1 cellular context compared by ENCODE assay signal in genomic region chr2:63434024-63434423, GRCh38.
TF ChIP-seq lines count a peak whose summit lies in the region.

No MANE protein-coding gene starts in this region.

TF ChIP-seq in K562, 482 proteins besides CTCF, POLR2A, EP300 and RAD21:
- TF ChIP-seq, protein P1, sequence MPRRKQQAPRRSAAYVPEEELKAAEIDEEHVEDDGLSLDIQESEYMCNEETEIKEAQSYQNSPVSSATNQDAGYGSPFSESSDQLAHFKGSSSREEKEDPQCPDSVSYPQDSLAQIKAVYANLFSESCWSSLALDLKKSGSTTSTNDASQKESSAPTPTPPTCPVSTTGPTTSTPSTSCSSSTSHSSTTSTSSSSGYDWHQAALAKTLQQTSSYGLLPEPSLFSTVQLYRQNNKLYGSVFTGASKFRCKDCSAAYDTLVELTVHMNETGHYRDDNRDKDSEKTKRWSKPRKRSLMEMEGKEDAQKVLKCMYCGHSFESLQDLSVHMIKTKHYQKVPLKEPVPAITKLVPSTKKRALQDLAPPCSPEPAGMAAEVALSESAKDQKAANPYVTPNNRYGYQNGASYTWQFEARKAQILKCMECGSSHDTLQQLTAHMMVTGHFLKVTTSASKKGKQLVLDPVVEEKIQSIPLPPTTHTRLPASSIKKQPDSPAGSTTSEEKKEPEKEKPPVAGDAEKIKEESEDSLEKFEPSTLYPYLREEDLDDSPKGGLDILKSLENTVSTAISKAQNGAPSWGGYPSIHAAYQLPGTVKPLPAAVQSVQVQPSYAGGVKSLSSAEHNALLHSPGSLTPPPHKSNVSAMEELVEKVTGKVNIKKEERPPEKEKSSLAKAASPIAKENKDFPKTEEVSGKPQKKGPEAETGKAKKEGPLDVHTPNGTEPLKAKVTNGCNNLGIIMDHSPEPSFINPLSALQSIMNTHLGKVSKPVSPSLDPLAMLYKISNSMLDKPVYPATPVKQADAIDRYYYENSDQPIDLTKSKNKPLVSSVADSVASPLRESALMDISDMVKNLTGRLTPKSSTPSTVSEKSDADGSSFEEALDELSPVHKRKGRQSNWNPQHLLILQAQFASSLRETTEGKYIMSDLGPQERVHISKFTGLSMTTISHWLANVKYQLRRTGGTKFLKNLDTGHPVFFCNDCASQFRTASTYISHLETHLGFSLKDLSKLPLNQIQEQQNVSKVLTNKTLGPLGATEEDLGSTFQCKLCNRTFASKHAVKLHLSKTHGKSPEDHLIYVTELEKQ (CRISPR knock-in tag; IDR thresholded peaks at IDR 0.05) = no peak
- TF ChIP-seq RFX1 (IDR thresholded peaks at IDR 0.05) (no peak), GABPA (tag; conservative IDR thresholded peaks at IDR 0.05; ENCODE audit: low read depth) (no peak), HLTF (IDR thresholded peaks at IDR 0.05) (no peak), STAT6 (CRISPR knock-in tag; IDR thresholded peaks at IDR 0.05) (no peak), MAFG (tag; conservative IDR thresholded peaks at IDR 0.05) (peak; percentile 37; the same call in 1 of the 2 replicates), CREB5 (CRISPR knock-in tag; IDR thresholded peaks at IDR 0.05) (no peak), ZNF551 (CRISPR knock-in tag; IDR thresholded peaks at IDR 0.05) (no peak), MEIS2 (IDR thresholded peaks at IDR 0.05; ENCODE audit: partially characterized antibody) (peak; percentile 77)
- TF ChIP-seq, protein P2, sequence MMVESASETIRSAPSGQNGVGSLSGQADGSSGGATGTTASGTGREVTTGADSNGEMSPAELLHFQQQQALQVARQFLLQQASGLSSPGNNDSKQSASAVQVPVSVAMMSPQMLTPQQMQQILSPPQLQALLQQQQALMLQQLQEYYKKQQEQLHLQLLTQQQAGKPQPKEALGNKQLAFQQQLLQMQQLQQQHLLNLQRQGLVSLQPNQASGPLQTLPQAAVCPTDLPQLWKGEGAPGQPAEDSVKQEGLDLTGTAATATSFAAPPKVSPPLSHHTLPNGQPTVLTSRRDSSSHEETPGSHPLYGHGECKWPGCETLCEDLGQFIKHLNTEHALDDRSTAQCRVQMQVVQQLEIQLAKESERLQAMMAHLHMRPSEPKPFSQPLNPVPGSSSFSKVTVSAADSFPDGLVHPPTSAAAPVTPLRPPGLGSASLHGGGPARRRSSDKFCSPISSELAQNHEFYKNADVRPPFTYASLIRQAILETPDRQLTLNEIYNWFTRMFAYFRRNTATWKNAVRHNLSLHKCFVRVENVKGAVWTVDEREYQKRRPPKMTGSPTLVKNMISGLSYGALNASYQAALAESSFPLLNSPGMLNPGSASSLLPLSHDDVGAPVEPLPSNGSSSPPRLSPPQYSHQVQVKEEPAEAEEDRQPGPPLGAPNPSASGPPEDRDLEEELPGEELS (CRISPR knock-in tag; IDR thresholded peaks at IDR 0.05; ENCODE audit: borderline replicate concordance) = no peak
- TF ChIP-seq, protein P3, sequence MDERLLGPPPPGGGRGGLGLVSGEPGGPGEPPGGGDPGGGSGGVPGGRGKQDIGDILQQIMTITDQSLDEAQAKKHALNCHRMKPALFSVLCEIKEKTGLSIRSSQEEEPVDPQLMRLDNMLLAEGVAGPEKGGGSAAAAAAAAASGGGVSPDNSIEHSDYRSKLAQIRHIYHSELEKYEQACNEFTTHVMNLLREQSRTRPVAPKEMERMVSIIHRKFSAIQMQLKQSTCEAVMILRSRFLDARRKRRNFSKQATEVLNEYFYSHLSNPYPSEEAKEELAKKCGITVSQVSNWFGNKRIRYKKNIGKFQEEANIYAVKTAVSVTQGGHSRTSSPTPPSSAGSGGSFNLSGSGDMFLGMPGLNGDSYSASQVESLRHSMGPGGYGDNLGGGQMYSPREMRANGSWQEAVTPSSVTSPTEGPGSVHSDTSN (CRISPR knock-in tag; IDR thresholded peaks at IDR 0.05; ENCODE audit: low read depth) = no peak
- TF ChIP-seq, protein P3 (tag; conservative IDR thresholded peaks at IDR 0.05; ENCODE audit: low read depth) = peak; percentile 57
